ENCODE assay signal across 8 cellular contexts in the genomic region with DNA sequence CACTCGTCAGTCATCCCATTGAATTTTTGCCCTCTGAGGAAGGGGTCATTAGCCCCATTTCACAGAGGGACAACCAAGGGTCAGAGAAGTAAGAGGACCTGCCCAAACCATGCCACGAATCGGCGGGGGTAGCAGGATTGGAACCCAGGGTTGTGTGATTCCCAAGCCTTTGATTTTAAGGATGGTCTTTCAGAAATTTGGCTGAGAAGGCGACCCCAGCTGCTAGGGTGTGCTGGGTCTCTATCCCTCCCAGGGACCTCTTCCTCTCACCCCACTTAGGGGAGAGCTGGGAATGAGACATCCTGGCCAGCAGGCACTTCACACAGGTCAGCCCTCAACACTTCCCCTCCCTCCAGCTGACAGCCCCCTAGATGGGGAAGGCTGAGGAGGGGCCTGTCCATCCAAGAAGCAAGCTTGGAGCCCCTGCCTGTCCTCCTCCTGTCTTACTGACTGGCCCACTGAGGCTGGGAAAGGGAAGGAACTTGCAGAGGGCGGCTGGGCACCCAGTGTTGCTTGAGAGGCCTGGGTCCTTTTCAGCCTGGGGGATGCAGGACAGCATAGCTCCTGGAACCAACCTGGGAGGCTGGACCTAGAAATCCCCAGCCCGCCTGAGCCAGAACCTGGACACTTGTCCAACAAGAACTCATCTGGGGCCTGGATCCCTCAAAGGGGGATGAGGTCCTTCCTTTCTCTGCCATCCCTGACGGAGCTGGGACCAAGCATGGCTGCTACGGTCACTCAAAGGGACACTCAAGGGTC. TPM values are rescaled to one million over a fixed set of nuclear protein-coding genes. Genes with fewer than 3 reads are reported as not detected.
DNase-seq lines count a peak whose midpoint lies in the region; ATAC-seq and TF ChIP-seq lines count a peak whose summit lies in the region.

No MANE protein-coding gene starts in this region.

- H3K4me1 ChIP-seq in CD8-positive, alpha-beta T cell (ENCODE audit: insufficient read depth, low read length) = peaks cover 16% of the 10 kb centered on the region

- POLR2A ChIA-PET in CD8-positive, alpha-beta T cell (lab: Charles Lee) = interaction anchor here (0.6 kb wide), 1 partner anchor 66 kb away, joined by 3 read pairs; no protein-coding TSS in a partner anchor
- POLR2A ChIA-PET in activated B cell treated with CpG ODN at 0.5 μM for 24 hours (lab: Charles Lee) = no interaction called here

- no peaks in the 10 kb centered on the region for H3K9me3 ChIP-seq in CD8-positive, alpha-beta T cell (ENCODE audit: low read length)

- no peak overlapping the region for H3K4me3 ChIP-seq in CD8-positive, alpha-beta T cell (ENCODE audit: low read depth, low read length)
- peak overlapping the region; percentile 74 for H3K4me3 ChIP-seq in fibroblast of pulmonary artery (replicated peaks; ENCODE audit: low read depth, low read length)

- no peak overlapping the region for H3K27ac Mint-ChIP-seq in CD8-positive, alpha-beta T cell
- H3K27ac Mint-ChIP-seq in activated B cell treated with CpG ODN at 0.5 μM for 24 hours = no peak overlapping the region

- CTCF ChIA-PET in CD8-positive, alpha-beta T cell (lab: Charles Lee) = interaction anchor here (0.8 to 1.3 kb wide), 2 partner anchors 22 to 125 kb away, joined by 3 read pairs; no protein-coding TSS in a partner anchor
- CTCF ChIA-PET in activated B cell treated with CpG ODN at 0.5 μM for 24 hours (lab: Charles Lee) = interaction anchor here (1.7 to 2.1 kb wide), 2 partner anchors 105 to 124 kb away, joined by 5 to 7 read pairs; no protein-coding TSS in a partner anchor

- no peak overlapping the region for H3K27ac ChIP-seq in CD8-positive, alpha-beta T cell (ENCODE audit: low read depth, low read length)

- peaks cover 14% of the 10 kb centered on the region for H3K27me3 ChIP-seq in CD8-positive, alpha-beta T cell (ENCODE audit: insufficient read depth, low read length)

- H3K4me1 Mint-ChIP-seq in CD8-positive, alpha-beta T cell (ENCODE audit: low read depth) = peaks cover 17% of the 10 kb centered on the region
- peaks cover 25% of the 10 kb centered on the region for H3K4me1 Mint-ChIP-seq in activated B cell treated with CpG ODN at 0.5 μM for 24 hours

- H3K4me3 Mint-ChIP-seq in CD8-positive, alpha-beta T cell = peak overlapping the region; percentile 80
- H3K4me3 Mint-ChIP-seq in activated B cell treated with CpG ODN at 0.5 μM for 24 hours = peak overlapping the region; percentile 75

- in situ Hi-C loops in ACHN (cut with HindIII; ENCODE audit: low pct_ligation_motif_present, low pct_unique_long_range_greater_than_20kb, low sequenced_read_pairs) = loop anchor here (25.0 kb wide), 1 partner anchor 95 kb away; no protein-coding TSS in a partner anchor

- no peaks in the 10 kb centered on the region for H3K9me3 Mint-ChIP-seq in CD8-positive, alpha-beta T cell
- no peaks in the 10 kb centered on the region for H3K9me3 Mint-ChIP-seq in activated B cell treated with CpG ODN at 0.5 μM for 24 hours

- H3K36me3 Mint-ChIP-seq in CD8-positive, alpha-beta T cell = no peaks in the 10 kb centered on the region
- H3K36me3 Mint-ChIP-seq in activated B cell treated with CpG ODN at 0.5 μM for 24 hours (ENCODE audit: low read depth) = no peaks in the 10 kb centered on the region

- H3K36me3 ChIP-seq in CD8-positive, alpha-beta T cell (ENCODE audit: insufficient read depth, low read length) = no peaks in the 10 kb centered on the region

- peaks cover 42% of the 10 kb centered on the region for H3K27me3 Mint-ChIP-seq in CD8-positive, alpha-beta T cell (ENCODE audit: low read depth)
- H3K27me3 Mint-ChIP-seq in activated B cell treated with CpG ODN at 0.5 μM for 24 hours = peaks cover 40% of the 10 kb centered on the region

- no peak for TF ChIP-seq CTCF in CD8-positive, alpha-beta T cell (IDR thresholded peaks at IDR 0.05)
- TF ChIP-seq CTCF in activated B cell treated with CpG ODN at 0.5 μM for 24 hours (IDR thresholded peaks at IDR 0.05) (no peak), fibroblast of pulmonary artery (IDR thresholded peaks at IDR 0.05; ENCODE audit: low read length, missing control alignments) (no peak)

- intact Hi-C loops in CD8-positive, alpha-beta T cell (cut with DNase I, micrococcal nuclease) = no loop called here
- intact Hi-C loops in activated B cell treated with CpG ODN at 0.5 μM for 24 hours (cut with micrococcal nuclease) = no loop called here
- intact Hi-C loops in posterior vena cava (cut with DNase I) = no loop called here

- no peak for ATAC-seq in CD8-positive, alpha-beta T cell
- no peak for ATAC-seq in activated B cell treated with CpG ODN at 0.5 μM for 24 hours (ENCODE audit: low read depth)

- DNase-seq in CD8-positive, alpha-beta T cell = no peak
- DNase-seq in activated B cell treated with CpG ODN at 0.5 μM for 24 hours (no peak), fibroblast of pulmonary artery (ENCODE audit: low read depth) (no peak), posterior vena cava (ENCODE audit: low spot score) (peak; percentile 58), ACHN (no peak), OCI-M1 (lab: John Stamatoyannopoulos, UW) (no peak)
- DNase-seq in stimulated activated CD4-positive, alpha-beta T cell treated with anti-CD3 and anti-CD28 coated beads, Interleukin-12 subunit alpha, Interleukin-12 subunit beta, amount 100 ng/mL, for 4 hours = no peak
- no peak for DNase-seq in activated naive CD4-positive, alpha-beta T cell treated with anti-CD3 and anti-CD28 coated beads, Interleukin-2, amount 50 U/mL, for 16 hours

RNA-seq across cellular contexts. Expression of a gene that starts 1.7 kb away (rescaled TPM):
- total RNA-seq in CD8-positive, alpha-beta T cell = not detected
- total RNA-seq in activated B cell treated with CpG ODN at 0.5 μM for 24 hours (0.71 and 0.81 TPM in 2 replicates), posterior vena cava (10 to 100 TPM; 47.1 to 59.8 TPM)

Comparison
In these comparisons a context has a peak if more than half of its experiments do, and no peak if none do; other contexts are left out.
1. RNA of a gene that starts 1.7 kb away (total RNA-seq): 47.1 to 59.8 TPM in posterior vena cava; 0.71 to 0.81 TPM in activated B cell treated with CpG ODN at 0.5 μM for 24 hours and not detected in CD8-positive, alpha-beta T cell; every median in the first group is over 10 times any median in the second.